Comparison of ENCODE assay signal across 13 cellular contexts in genomic region chr20:8209061-8209460, GRCh38.
A peak's percentile ranks its signal among the peaks of the same experiment; 100 is the strongest.
DNase-seq lines count a peak whose midpoint lies in the region; ATAC-seq and TF ChIP-seq lines count a peak whose summit lies in the region.
"Had no signal": no experiment of that assay in that cellular context is flagged by ENCODE, and none has a peak within 500 bp of the region (broad histone marks: within the 10 kb centered on the region; RNA-seq: fewer than 3 reads in every experiment).

No MANE protein-coding gene starts in this region.

- peaks cover 31% of the 10 kb centered on the region for H3K4me1 ChIP-seq in KMS-11 (ENCODE audit: low read depth, poor library complexity, severe bottlenecking)
- H3K4me1 ChIP-seq in esophagus muscularis mucosa, result peaks cover 0 to 47% (median 43%) of the 10 kb centered on the region in 4 donors
- H3K4me1 ChIP-seq in mesendoderm (ENCODE audit: control insufficient read depth, low read depth, low read length), result peaks cover 4% of the 10 kb centered on the region

- no peak overlapping the region for H3K23ac ChIP-seq in mesendoderm (ENCODE audit: low read length)

- H3K56ac ChIP-seq in mesendoderm (ENCODE audit: low read length), result no peak overlapping the region

- no peak overlapping the region for H2BK5ac ChIP-seq in mesendoderm (ENCODE audit: low read length)

- no peak overlapping the region for H3K4me3 Mint-ChIP-seq in mesothelial cell of epicardium
- H3K4me3 Mint-ChIP-seq: stimulated activated naive CD8-positive, alpha-beta T cell treated with anti-CD3 and anti-CD28 coated beads, Interleukin-15, amount 100 ng/mL, for 72 hours had no signal

- no peak for TF ChIP-seq EP300 in esophagus muscularis mucosa (IDR thresholded peaks at IDR 0.05)

- no peaks in the 10 kb centered on the region for H3K27me3 Mint-ChIP-seq in mesothelial cell of epicardium (ENCODE audit: low read depth)

- peaks cover under 1% of the 10 kb centered on the region for H3K9me3 Mint-ChIP-seq in mesothelial cell of epicardium
- H3K9me3 Mint-ChIP-seq: stimulated activated naive CD8-positive, alpha-beta T cell treated with anti-CD3 and anti-CD28 coated beads, Interleukin-15, amount 100 ng/mL, for 72 hours had no signal

- no peak overlapping the region for H2BK15ac ChIP-seq in mesendoderm (replicated peaks; ENCODE audit: low read depth)

- no peaks in the 10 kb centered on the region for H3K36me3 Mint-ChIP-seq in mesothelial cell of epicardium

- TF ChIP-seq POLR2A in esophagus muscularis mucosa (IDR thresholded peaks at IDR 0.05; ENCODE audit: low read depth), result no peak

- H3K4me2 ChIP-seq in KMS-11, result peak overlapping the region; percentile 19
- no peak overlapping the region for H3K4me2 ChIP-seq in mesendoderm (ENCODE audit: low read length)

- no peak overlapping the region for H3K9ac ChIP-seq in KMS-11
- H3K9ac ChIP-seq in mesendoderm (ENCODE audit: low read length), result no peak overlapping the region

- H3K79me2 ChIP-seq in KMS-11 (ENCODE audit: insufficient read depth, low read depth) (no peaks in the 10 kb centered on the region), mesendoderm (ENCODE audit: control insufficient read depth, insufficient read depth, low read length) (no peaks in the 10 kb centered on the region)

- no peaks in the 10 kb centered on the region for H3K36me3 ChIP-seq in KMS-11 (ENCODE audit: insufficient read depth)
- H3K36me3 ChIP-seq in esophagus muscularis mucosa, result no peaks in the 10 kb centered on the region
- H3K36me3 ChIP-seq in mesendoderm (ENCODE audit: control insufficient read depth, insufficient read depth, low read length), result no peaks in the 10 kb centered on the region
- H3K36me3 ChIP-seq: esophagus squamous epithelium had no signal

- 49% methylated on average over 2 of the region's 2 CpGs for WGBS in esophagus muscularis mucosa
- WGBS in mesendoderm (ENCODE audit: extremely low coverage, insufficient coverage, low lambda C conversion rate), result no CpG with 5 or more reads among the region's 2 CpGs

- H2AK5ac ChIP-seq in mesendoderm (ENCODE audit: low read length), result no peak overlapping the region

- no peaks in the 10 kb centered on the region for H3K79me1 ChIP-seq in mesendoderm (ENCODE audit: low read length)

- intact Hi-C loops in esophagus muscularis mucosa (cut with DNase I), result no loop called here
- intact Hi-C loops in head of caudate nucleus (cut with DNase I), result no loop called here

- no peak overlapping the region for H4K8ac ChIP-seq in mesendoderm (ENCODE audit: low read depth, low read length)

- H3K27ac ChIP-seq in KMS-11 (no peak overlapping the region), esophagus muscularis mucosa (replicated peaks in 1 of 4) (no peak overlapping the region), mesendoderm (ENCODE audit: low read depth, low read length) (no peak overlapping the region)
- H3K27ac ChIP-seq: esophagus squamous epithelium had no signal

- H3K18ac ChIP-seq in mesendoderm (ENCODE audit: low read length), result no peak overlapping the region

- H3K9me3 ChIP-seq in esophagus muscularis mucosa, result no peaks in the 10 kb centered on the region
- H3K9me3 ChIP-seq: esophagus squamous epithelium had no signal

- no peaks in the 10 kb centered on the region for H4K20me1 ChIP-seq in KMS-11 (ENCODE audit: insufficient read depth)

- no peak overlapping the region for H4K5ac ChIP-seq in mesendoderm (ENCODE audit: low read length)

- H2BK120ac ChIP-seq in mesendoderm (ENCODE audit: low read depth, low read length), result no peak overlapping the region

- TF ChIP-seq CTCF in KMS-11 (conservative IDR thresholded peaks at IDR 0.05; ENCODE audit: low read depth, low read length) (no peak), mesothelial cell of epicardium (IDR thresholded peaks at IDR 0.05; ENCODE audit: unreplicated experiment) (no peak), esophagus muscularis mucosa (IDR thresholded peaks at IDR 0.05) (no peak)

- H3K27me3 ChIP-seq in KMS-11 (ENCODE audit: insufficient read depth, low read depth), result no peaks in the 10 kb centered on the region
- no peaks in the 10 kb centered on the region for H3K27me3 ChIP-seq in esophagus muscularis mucosa
- no peaks in the 10 kb centered on the region for H3K27me3 ChIP-seq in mesendoderm (ENCODE audit: insufficient read depth, low read length, poor library complexity)
- H3K27me3 ChIP-seq: esophagus squamous epithelium had no signal

- H2AFZ ChIP-seq in KMS-11 (ENCODE audit: low read depth), result no peak overlapping the region

- no peak for DNase-seq in mesothelial cell of epicardium (ENCODE audit: low spot score in 2 of 2, unreplicated experiment in 2 of 2)
- no peak for DNase-seq in esophagus muscularis mucosa (ENCODE audit: extremely low spot score)
- no peak for DNase-seq in stimulated activated naive CD4-positive, alpha-beta T cell (lab: John Stamatoyannopoulos, UW)
- no peak for DNase-seq in mesendoderm
- DNase-seq in head of caudate nucleus, result no peak
- DNase-seq: activated CD4-positive, alpha-beta T cell treated with anti-CD3 and anti-CD28 coated beads, Interleukin-2, amount 50 U/mL, for 1 hour; esophagus squamous epithelium; NCI-H1930; stimulated activated naive CD8-positive, alpha-beta T cell treated with anti-CD3 and anti-CD28 coated beads, Interleukin-15, amount 100 ng/mL, for 72 hours had no signal

- H3K4me1 Mint-ChIP-seq in mesothelial cell of epicardium, result peaks cover 64% of the 10 kb centered on the region

- no peak overlapping the region for H3K4ac ChIP-seq in mesendoderm (ENCODE audit: low read depth, low read length)

- H3K4me3 ChIP-seq in KMS-11 (IDR thresholded peaks at IDR 0.05; ENCODE audit: insufficient read depth, low read depth, low read length) (no peak overlapping the region), esophagus muscularis mucosa (no peak overlapping the region), mesendoderm (ENCODE audit: low read length) (no peak overlapping the region)
- H3K4me3 ChIP-seq: esophagus squamous epithelium had no signal

- ATAC-seq in GM18511 (IDR thresholded peaks at IDR 0.05; ENCODE audit: unreplicated experiment), result peak; percentile 45
- peak; percentile 49 for ATAC-seq in GM21786 (IDR thresholded peaks at IDR 0.05; ENCODE audit: unreplicated experiment)
- ATAC-seq: Right ventricle myocardium inferior; stimulated activated naive CD8-positive, alpha-beta T cell treated with anti-CD3 and anti-CD28 coated beads, Interleukin-15, amount 100 ng/mL, for 72 hours had no signal

- peak overlapping the region; percentile 85 for H3K27ac Mint-ChIP-seq in mesothelial cell of epicardium
- H3K27ac Mint-ChIP-seq: stimulated activated naive CD8-positive, alpha-beta T cell treated with anti-CD3 and anti-CD28 coated beads, Interleukin-15, amount 100 ng/mL, for 72 hours had no signal
